Comparison of ENCODE assay signal across 13 cellular contexts in the genomic region with DNA sequence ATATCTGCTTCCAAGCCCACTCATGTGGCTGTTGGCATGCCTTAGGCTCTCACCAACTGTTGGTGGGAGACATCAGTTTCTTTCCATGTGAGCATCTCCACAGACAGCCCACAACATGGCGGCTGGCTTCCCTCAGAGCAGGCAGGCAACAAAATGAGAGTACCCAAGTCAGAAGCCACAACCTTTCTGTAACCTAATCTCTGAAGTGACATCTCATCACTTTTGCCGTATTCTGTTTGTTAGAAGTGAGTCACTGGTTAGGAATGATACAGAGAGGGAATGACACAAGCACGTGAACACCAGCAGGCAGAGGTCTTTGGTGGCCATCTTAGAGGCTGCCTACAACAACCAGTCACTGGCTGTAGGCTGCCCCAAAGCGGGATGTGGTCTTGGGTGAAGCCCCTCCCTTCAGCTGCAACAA.
A peak's percentile ranks its signal among the peaks of the same experiment; 100 is the strongest.
DNase-seq lines count a peak whose midpoint lies in the region; ATAC-seq, FAIRE-seq and TF ChIP-seq lines count a peak whose summit lies in the region.
"Had no signal": no experiment of that assay in that cellular context is flagged by ENCODE, and none has a peak within 500 bp of the region (broad histone marks: within the 10 kb centered on the region; RNA-seq: fewer than 3 reads in every experiment).

No MANE protein-coding gene starts in this region.

- no peak overlapping the region for H3K4me3 ChIP-seq in A549
- no peak overlapping the region for H3K4me3 ChIP-seq in stomach
- H3K4me3 ChIP-seq: dorsolateral prefrontal cortex, testis had no signal

- DNase-seq in A549 (ENCODE audit: low read depth in 1 of 2, low spot score in 1 of 2) (peak; percentile 10 to 58), H54 (ENCODE audit: insufficient read length, low spot score) (peak; percentile 34), hepatic stellate cell (ENCODE audit: low spot score) (peak; percentile 11), stomach (no peak)
- DNase-seq in activated T-cell treated with anti-CD3 and anti-CD28 coated beads, Interleukin-2, amount 50 U/mL, for 48 hours = peak; percentile 74 to 78
- DNase-seq: dorsolateral prefrontal cortex, NCI-H345, retina, testis had no signal

- TF ChIP-seq RAD21 in A549 (conservative IDR thresholded peaks at IDR 0.05 in 1 of 2, IDR thresholded peaks at IDR 0.05 in 1 of 2) = no peak

- H3K4me1 ChIP-seq in A549 (peaks cover 8% of the 10 kb centered on the region), stomach (no peaks in the 10 kb centered on the region)
- H3K4me1 ChIP-seq: testis had no signal

- TF ChIP-seq EP300 in A549 (IDR thresholded peaks at IDR 0.05) = no peak
- no peak for TF ChIP-seq EP300 in stomach (IDR thresholded peaks at IDR 0.05)

- no peaks in the 10 kb centered on the region for H3K9me3 ChIP-seq in A549
- H3K9me3 ChIP-seq in stomach = no peaks in the 10 kb centered on the region
- H3K9me3 ChIP-seq: testis had no signal

- TF ChIP-seq CTCF in A549 (IDR thresholded peaks at IDR 0.05) (no peak), stomach (IDR thresholded peaks at IDR 0.05) (no peak)

- peak overlapping the region in 1 of 2 experiments; percentile 58; a peak in 2 of 6 replicates for H3K27ac ChIP-seq in A549
- H3K27ac ChIP-seq in stomach = no peak overlapping the region
- H3K27ac ChIP-seq: testis had no signal

- FAIRE-seq in A549 (lab: Jason Lieb, UNC) (no peak), H54 (lab: Jason Lieb, UNC) (peak; percentile 93)
- FAIRE-seq: TTC549 had no signal

- CTCF ChIA-PET in A549 (lab: Yijun Ruan, JAX) = interaction anchor here (1.7 kb wide), 1 partner anchor 236 kb away, joined by 4 read pairs; no protein-coding TSS in a partner anchor

- H3K27me3 ChIP-seq in stomach = no peaks in the 10 kb centered on the region
- H3K27me3 ChIP-seq: dorsolateral prefrontal cortex, testis had no signal

- H3K36me3 ChIP-seq in stomach = peaks cover 2 to 63% (median 43%) of the 10 kb centered on the region in 4 donors

- peak overlapping the region; percentile 37; the same call in 2 of the 3 replicates for H3K4me2 ChIP-seq in A549

- ATAC-seq in A549 (peak; percentile 84 to 86), GM18520 (IDR thresholded peaks at IDR 0.05; ENCODE audit: unreplicated experiment) (no peak), HG03521 (IDR thresholded peaks at IDR 0.05; ENCODE audit: unreplicated experiment) (no peak), HG02798 (IDR thresholded peaks at IDR 0.05; ENCODE audit: poor library complexity, unreplicated experiment) (no peak)

- intact Hi-C loops in stomach (cut with DNase I; ENCODE audit: low total_unique reads) = no loop called here

- 39% methylated on average over 4 of the region's 4 CpGs for WGBS in A549 (ENCODE audit: missing lambda C conversion rate)
- 79 to 87% (median 83%) methylated on average over 4 of the region's 4 CpGs for WGBS in stomach, 5 donors

- POLR2A ChIA-PET in A549 (lab: Yijun Ruan, JAX) = no interaction called here

- TF ChIP-seq POLR2A in A549 (IDR thresholded peaks at IDR 0.05; ENCODE audit: low read length) (no peak), H54 (IDR thresholded peaks at IDR 0.05; ENCODE audit: low read depth, low read length) (no peak), stomach (IDR thresholded peaks at IDR 0.05) (no peak)

TF ChIP-seq in A549, 52 proteins besides CTCF, POLR2A, EP300 and RAD21:
- 0 out of 2 replicates have a peak, but pooled peaks have one; percentile 15 for TF ChIP-seq FOSL2 (IDR thresholded peaks at IDR 0.05)
- TF ChIP-seq FOSL2 (CRISPR knock-in tag; IDR thresholded peaks at IDR 0.05) = peak; percentile 39; the same call in 1 of the 2 replicates
- TF ChIP-seq, protein P1, sequence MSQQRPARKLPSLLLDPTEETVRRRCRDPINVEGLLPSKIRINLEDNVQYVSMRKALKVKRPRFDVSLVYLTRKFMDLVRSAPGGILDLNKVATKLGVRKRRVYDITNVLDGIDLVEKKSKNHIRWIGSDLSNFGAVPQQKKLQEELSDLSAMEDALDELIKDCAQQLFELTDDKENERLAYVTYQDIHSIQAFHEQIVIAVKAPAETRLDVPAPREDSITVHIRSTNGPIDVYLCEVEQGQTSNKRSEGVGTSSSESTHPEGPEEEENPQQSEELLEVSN (IDR thresholded peaks at IDR 0.05; ENCODE audit: borderline replicate concordance, low read depth) = 0 out of 2 replicates have a peak, but pooled peaks have one; percentile 43
- TF ChIP-seq, protein P2, sequence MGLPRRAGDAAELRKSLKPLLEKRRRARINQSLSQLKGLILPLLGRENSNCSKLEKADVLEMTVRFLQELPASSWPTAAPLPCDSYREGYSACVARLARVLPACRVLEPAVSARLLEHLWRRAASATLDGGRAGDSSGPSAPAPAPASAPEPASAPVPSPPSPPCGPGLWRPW (IDR thresholded peaks at IDR 0.05) = no peak

Comparison
In these comparisons a context has a peak if more than half of its experiments do, and no peak if none do; other contexts are left out.
1. ATAC-seq: peak in A549 (2 of 2); none in GM18520 (single experiment), HG03521 (single experiment) and HG02798 (single experiment).